In the genomic region with DNA sequence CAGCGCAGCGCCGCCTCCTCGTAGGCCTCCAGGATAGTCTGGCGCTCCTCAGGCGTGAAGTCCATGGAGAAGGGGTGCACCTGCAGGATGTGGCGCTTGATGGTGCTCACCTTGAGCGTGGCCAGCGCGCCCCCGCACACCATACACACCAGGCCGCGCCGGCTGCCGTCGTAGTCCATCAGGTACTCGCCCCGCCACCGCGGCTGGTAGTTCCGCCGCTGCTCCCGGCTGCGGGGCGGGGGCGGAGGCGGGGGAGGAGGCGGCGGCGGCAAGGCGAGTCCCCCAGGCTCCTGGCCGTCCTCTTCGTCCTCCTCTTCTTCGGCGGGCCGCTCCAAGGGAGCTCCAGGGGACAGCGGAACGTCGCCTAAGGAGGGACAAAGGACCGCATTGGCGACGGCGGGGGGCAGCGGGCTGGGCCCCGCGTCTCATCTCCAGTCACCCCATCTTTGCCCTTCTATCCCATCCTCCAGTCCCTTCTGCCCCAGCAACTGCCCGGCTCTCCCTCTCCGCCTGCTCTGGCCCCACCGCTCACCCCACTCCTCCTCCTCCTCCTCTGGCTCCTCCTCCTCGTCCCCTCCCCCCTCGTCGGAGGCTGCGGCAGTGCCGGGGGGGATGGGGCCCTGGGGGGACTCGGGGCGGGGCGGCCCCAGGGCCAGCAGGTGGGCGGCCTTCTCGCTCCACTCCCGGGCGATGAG, we compare ENCODE assay signal across 10 cellular contexts. TPM values are rescaled to one million over a fixed set of nuclear protein-coding genes. Genes with fewer than 3 reads are reported as not detected.
A peak's percentile ranks its signal among the peaks of the same experiment; 100 is the strongest.
DNase-seq lines count a peak whose midpoint lies in the region; ATAC-seq and TF ChIP-seq lines count a peak whose summit lies in the region.
"Had no signal": no experiment of that assay in that cellular context is flagged by ENCODE, and none has a peak within 500 bp of the region (broad histone marks: within the 10 kb centered on the region; RNA-seq: fewer than 3 reads in every experiment).

No MANE protein-coding gene starts in this region.

- no peak overlapping the region for H3K27ac Mint-ChIP-seq in stimulated activated memory B cell treated with anti-CD40 and anti-IgM and Interleukin-4, amounts not matched to agents 10 μg/mL and 1 μg/mL and 100 μg/mL, for 72 hours
- H3K27ac Mint-ChIP-seq: activated CD8-positive, alpha-beta T cell treated with anti-CD3 and anti-CD28 coated beads for 36 hours had no signal

- H3K9me3 ChIP-seq in RWPE2 (ENCODE audit: severe bottlenecking) (no peaks in the 10 kb centered on the region), mesodermal cell (ENCODE audit: control insufficient read depth, low read length) (no peaks in the 10 kb centered on the region), thoracic aorta (no peaks in the 10 kb centered on the region)

- no peak overlapping the region for H3K4me3 Mint-ChIP-seq in stimulated activated memory B cell treated with anti-CD40 and anti-IgM and Interleukin-4, amounts not matched to agents 10 μg/mL and 1 μg/mL and 100 μg/mL, for 72 hours
- H3K4me3 Mint-ChIP-seq: activated CD8-positive, alpha-beta T cell treated with anti-CD3 and anti-CD28 coated beads for 36 hours had no signal

- H3K27me3 ChIP-seq in RWPE2 (ENCODE audit: insufficient read depth, poor library complexity, severe bottlenecking) = no peaks in the 10 kb centered on the region
- no peaks in the 10 kb centered on the region for H3K27me3 ChIP-seq in thoracic aorta (replicated peaks; ENCODE audit: insufficient read depth)

- no peak for TF ChIP-seq CTCF in RWPE2 (IDR thresholded peaks at IDR 0.05; ENCODE audit: poor library complexity, severe bottlenecking)
- TF ChIP-seq CTCF in fibroblast of mammary gland (conservative IDR thresholded peaks at IDR 0.05; ENCODE audit: control insufficient read depth, insufficient read depth, low read depth, low read length) = no peak
- no peak for TF ChIP-seq CTCF in thoracic aorta (IDR thresholded peaks at IDR 0.05)

- no peak overlapping the region for H3K27ac ChIP-seq in RWPE2 (ENCODE audit: poor library complexity, severe bottlenecking)
- H3K27ac ChIP-seq in mesodermal cell (ENCODE audit: low read depth, low read length, severe bottlenecking) = peak overlapping the region; percentile 41
- H3K27ac ChIP-seq in thoracic aorta = peak overlapping the region in 1 of 2 donors; percentile 32

- no peaks in the 10 kb centered on the region for H3K36me3 Mint-ChIP-seq in stimulated activated memory B cell treated with anti-CD40 and anti-IgM and Interleukin-4, amounts not matched to agents 10 μg/mL and 1 μg/mL and 100 μg/mL, for 72 hours

- no peak for ATAC-seq in RWPE2 (ENCODE audit: low read depth)
- no peak for ATAC-seq in thoracic aorta (ENCODE audit: insufficient number of reproducible peaks, low FRiP score, low read depth)
- no peak for ATAC-seq in stimulated activated memory B cell treated with anti-CD40 and anti-IgM and Interleukin-4, amounts not matched to agents 10 μg/mL and 1 μg/mL and 100 μg/mL, for 72 hours
- ATAC-seq in HG03196 (IDR thresholded peaks at IDR 0.05; ENCODE audit: unreplicated experiment) = no peak
- ATAC-seq: activated CD8-positive, alpha-beta T cell treated with anti-CD3 and anti-CD28 coated beads for 36 hours had no signal

- no peaks in the 10 kb centered on the region for H3K9me3 Mint-ChIP-seq in stimulated activated memory B cell treated with anti-CD40 and anti-IgM and Interleukin-4, amounts not matched to agents 10 μg/mL and 1 μg/mL and 100 μg/mL, for 72 hours
- H3K9me3 Mint-ChIP-seq: activated CD8-positive, alpha-beta T cell treated with anti-CD3 and anti-CD28 coated beads for 36 hours had no signal

- H3K4me3 ChIP-seq in RWPE2 (ENCODE audit: severe bottlenecking) = no peak overlapping the region
- peak overlapping the region; percentile 60 for H3K4me3 ChIP-seq in fibroblast of mammary gland (ENCODE audit: control insufficient read depth, low read depth, low read length)
- peak overlapping the region; percentile 40 for H3K4me3 ChIP-seq in mesodermal cell (ENCODE audit: extremely low read depth, insufficient read depth, low read length, poor library complexity, severe bottlenecking)
- H3K4me3 ChIP-seq in thoracic aorta = peak overlapping the region; percentile 80

- DNase-seq in RWPE2 (ENCODE audit: low spot score) (peak; percentile 64), fibroblast of mammary gland (ENCODE audit: low read depth) (peak; percentile 59), thoracic aorta (ENCODE audit: low spot score) (no peak), D341Med (ENCODE audit: low spot score) (no peak)
- DNase-seq in activated T-cell treated with anti-CD3 and anti-CD28 coated beads, Interleukin-2, amount 50 U/mL, for 1 hour = no peak
- DNase-seq: activated CD8-positive, alpha-beta T cell treated with anti-CD3 and anti-CD28 coated beads for 36 hours; stimulated activated naive CD4-positive, alpha-beta T cell treated with Interleukin-2 at 50 U/mL for 16 hours had no signal

- peaks cover 19% of the 10 kb centered on the region for H3K4me1 Mint-ChIP-seq in stimulated activated memory B cell treated with anti-CD40 and anti-IgM and Interleukin-4, amounts not matched to agents 10 μg/mL and 1 μg/mL and 100 μg/mL, for 72 hours

- peaks cover 6% of the 10 kb centered on the region for H3K36me3 ChIP-seq in RWPE2 (ENCODE audit: low read depth)
- H3K36me3 ChIP-seq in mesodermal cell (ENCODE audit: control insufficient read depth, insufficient read depth, low read length) = peaks cover 57% of the 10 kb centered on the region
- no peaks in the 10 kb centered on the region for H3K36me3 ChIP-seq in thoracic aorta

- H3K4me1 ChIP-seq in RWPE2 (ENCODE audit: insufficient read depth, poor library complexity, severe bottlenecking) (peaks cover 4% of the 10 kb centered on the region), mesodermal cell (ENCODE audit: control insufficient read depth, insufficient read depth, low read length, poor library complexity, severe bottlenecking) (peaks cover 50% of the 10 kb centered on the region), thoracic aorta (ENCODE audit: control insufficient read depth in 1 of 2, low read depth in 2 of 2) (peaks cover 11 to 32% of the 10 kb centered on the region in 2 donors)

- WGBS in mesodermal cell (ENCODE audit: insufficient coverage in 2 of 2), 2 experiments = 3 to 6% methylated on average over 21 to 43 of the region's 61 CpGs

- no peaks in the 10 kb centered on the region for H3K27me3 Mint-ChIP-seq in stimulated activated memory B cell treated with anti-CD40 and anti-IgM and Interleukin-4, amounts not matched to agents 10 μg/mL and 1 μg/mL and 100 μg/mL, for 72 hours
- H3K27me3 Mint-ChIP-seq: activated CD8-positive, alpha-beta T cell treated with anti-CD3 and anti-CD28 coated beads for 36 hours had no signal

RNA-seq across cellular contexts. Expression of gene ZFTA, which starts 4.9 kb away (rescaled TPM):
- polyA plus RNA-seq in mesodermal cell (2013, experiment 1 of 2) = 18.4 TPM
- polyA plus RNA-seq in mesodermal cell (2013, experiment 2 of 2) = 14.6 TPM
- 10 to 100 TPM; 21.2 to 27.5 TPM for total RNA-seq in thoracic aorta

RNA-seq across cellular contexts. Expression of gene SPINDOC, which starts 49.6 kb away (rescaled TPM):
- polyA plus RNA-seq in mesodermal cell (2013, experiment 1 of 2) = 69.9 TPM
- 52.9 TPM for polyA plus RNA-seq in mesodermal cell (2013, experiment 2 of 2)
- 10 to 100 TPM; 14.8 to 16.4 TPM for total RNA-seq in thoracic aorta

Comparison
In these comparisons a context has a peak if more than half of its experiments do, and no peak if none do; other contexts are left out.
1. DNase-seq: peak in RWPE2 (single experiment) and fibroblast of mammary gland (single experiment); none in thoracic aorta (single experiment), D341Med (single experiment) and activated T-cell treated with anti-CD3 and anti-CD28 coated beads, Interleukin-2, amount 50 U/mL, for 1 hour (single experiment).